31 cellular contexts compared by ENCODE assay signal in the genomic region with DNA sequence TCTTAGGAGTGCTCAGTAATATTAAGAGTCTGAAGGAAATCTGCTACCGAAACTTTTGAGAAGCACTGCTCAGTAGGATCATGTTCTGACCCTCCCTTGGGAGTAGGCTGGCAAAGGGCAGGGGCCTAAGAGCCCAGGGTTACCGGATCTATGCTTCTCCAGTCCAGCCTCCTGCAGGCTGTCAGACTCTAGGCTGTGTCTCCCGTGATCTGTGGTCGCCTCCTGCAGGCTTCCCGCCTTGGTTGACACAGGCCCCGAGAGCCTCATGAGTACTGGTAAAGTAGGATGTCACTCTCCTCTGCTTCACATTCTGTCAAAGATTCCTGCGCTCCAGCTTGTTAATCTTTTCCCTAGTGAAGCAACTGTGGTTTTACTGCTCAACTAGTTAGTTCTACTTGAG.
"Had no signal": no experiment of that assay in that cellular context is flagged by ENCODE, and none has a peak within 500 bp of the region (broad histone marks: within the 10 kb centered on the region; RNA-seq: fewer than 3 reads in every experiment).

No MANE protein-coding gene starts in this region.

- H3K27me3 ChIP-seq: adrenal gland, cardiac muscle cell, colonic mucosa, gastrocnemius medialis, neutrophil, ovary, testis, transverse colon had no signal

- ATAC-seq: gastrocnemius medialis; sciatic nerve; stimulated activated naive CD8-positive, alpha-beta T cell treated with anti-CD3 and anti-CD28 coated beads, Interleukin-15, Interleukin-2, amounts not matched to agents 100 U/mL and 50 U/mL, for 24 hours had no signal

- H3K9me3 ChIP-seq: adrenal gland, colonic mucosa, gastrocnemius medialis, left ventricle myocardium inferior, neutrophil, ovary, testis, transverse colon had no signal

- H3K4me1 Mint-ChIP-seq: activated naive CD8-positive, alpha-beta T cell treated with anti-CD3 and anti-CD28 coated beads for 36 hours had no signal

- FAIRE-seq: islet of Langerhans had no signal

- DNase-seq: activated CD4-positive, alpha-beta T cell treated with anti-CD3 and anti-CD28 coated beads for 4 hours; activated CD4-positive, alpha-beta T cell treated with anti-CD3 and anti-CD28 coated beads, Interleukin-2, amount 50 U/mL, for 48 hours; activated CD8-positive, alpha-beta memory T cell treated with anti-CD3 and anti-CD28 coated beads for 24 hours; activated effector memory CD4-positive, alpha-beta T cell treated with anti-CD3 and anti-CD28 coated beads, Interleukin-2, amount 50 U/mL, for 16 hours; activated naive CD4-positive, alpha-beta T cell treated with anti-CD3 and anti-CD28 coated beads for 36 hours; activated naive CD8-positive, alpha-beta T cell treated with anti-CD3 and anti-CD28 coated beads for 36 hours; adrenal gland; aorta; cerebellar nuclear complex; colonic mucosa; effector CD8-positive, alpha-beta T cell; erythroblast; gastrocnemius medialis; glutamatergic neuron; left ventricle myocardium inferior; ovary; stimulated activated CD4-positive, alpha-beta T cell treated with anti-CD3 and anti-CD28 coated beads, Interleukin-12 subunit alpha, Interleukin-12 subunit beta, amount 100 ng/mL, for 4 hours; stimulated activated CD4-positive, alpha-beta T cell treated with anti-CD3 and anti-CD28 coated beads, Interleukin-4, amount 100 ng/mL, for 1 hour; stimulated activated naive CD8-positive, alpha-beta T cell treated with anti-CD3 and anti-CD28 coated beads, Interleukin-15, Interleukin-2, amounts not matched to agents 100 U/mL and 50 U/mL, for 24 hours; testis; transverse colon had no signal

- H3K27me3 Mint-ChIP-seq: activated naive CD8-positive, alpha-beta T cell treated with anti-CD3 and anti-CD28 coated beads for 36 hours; brain; progenitor cell of endocrine pancreas had no signal

- H3K9me3 Mint-ChIP-seq: T-helper 2 cell treated with Interferon-gamma antibody and Interleukin-4, amounts not matched to agents 5 μg/mL and 100 μg/mL, for 36 hours had no signal

- H3K4me3 ChIP-seq: adrenal gland, cardiac muscle cell, colonic mucosa, gastrocnemius medialis, left ventricle myocardium inferior, lung, ovary, skin epidermis, testis, transverse colon had no signal

- H3K36me3 Mint-ChIP-seq: activated naive CD8-positive, alpha-beta T cell treated with anti-CD3 and anti-CD28 coated beads for 36 hours; brain had no signal

- H3K27ac ChIP-seq: adrenal gland, cardiac muscle cell, colonic mucosa, gastrocnemius medialis, left ventricle myocardium inferior, neutrophil, ovary, skin epidermis, testis, transverse colon had no signal

- H3K27ac Mint-ChIP-seq: activated naive CD4-positive, alpha-beta T cell treated with anti-CD3 and anti-CD28 coated beads for 36 hours; activated naive CD8-positive, alpha-beta T cell treated with anti-CD3 and anti-CD28 coated beads for 36 hours; brain; nephron; progenitor cell of endocrine pancreas; T-helper 2 cell treated with Interferon-gamma antibody and Interleukin-4, amounts not matched to agents 5 μg/mL and 100 μg/mL, for 36 hours had no signal

- H3K36me3 ChIP-seq: adrenal gland, cardiac muscle cell, colonic mucosa, gastrocnemius medialis, left ventricle myocardium inferior, neutrophil, ovary, transverse colon had no signal

- H3K4me3 Mint-ChIP-seq: activated naive CD4-positive, alpha-beta T cell treated with anti-CD3 and anti-CD28 coated beads for 36 hours; activated naive CD8-positive, alpha-beta T cell treated with anti-CD3 and anti-CD28 coated beads for 36 hours; brain; nephron; T-helper 2 cell treated with Interferon-gamma antibody and Interleukin-4, amounts not matched to agents 5 μg/mL and 100 μg/mL, for 36 hours had no signal

- H3K4me1 ChIP-seq: adrenal gland, colonic mucosa, testis, transverse colon had no signal
